25 cellular contexts compared by ENCODE assay signal in genomic region chr2:43347751-43348150, GRCh38.
DNase-seq lines count a peak whose midpoint lies in the region; ATAC-seq and TF ChIP-seq lines count a peak whose summit lies in the region.
"Had no signal": no experiment of that assay in that cellular context is flagged by ENCODE, and none has a peak within 500 bp of the region (broad histone marks: within the 10 kb centered on the region; RNA-seq: fewer than 3 reads in every experiment).

No MANE protein-coding gene starts in this region.

- no peaks in the 10 kb centered on the region for H3K4me1 Mint-ChIP-seq in activated naive CD8-positive, alpha-beta T cell treated with anti-CD3 and anti-CD28 coated beads for 36 hours
- no peaks in the 10 kb centered on the region for H3K4me1 Mint-ChIP-seq in activated naive CD8-positive, alpha-beta T cell treated with anti-CD3 and anti-CD28 coated beads, Interleukin-2, amount 50 U/mL, for 24 hours
- H3K4me1 Mint-ChIP-seq: activated B cell treated with CpG ODN at 0.5 μM for 24 hours had no signal

- H3K36me3 ChIP-seq in psoas muscle (ENCODE audit: insufficient read depth in 1 of 2, low read depth in 1 of 2) = no peaks in the 10 kb centered on the region
- no peaks in the 10 kb centered on the region for H3K36me3 ChIP-seq in urinary bladder (ENCODE audit: insufficient read depth)
- H3K36me3 ChIP-seq: prostate gland had no signal

- no peak for ATAC-seq in activated naive CD8-positive, alpha-beta T cell treated with anti-CD3 and anti-CD28 coated beads, Interleukin-2, amount 50 U/mL, for 24 hours
- ATAC-seq in right cardiac atrium (no peak), psoas muscle (no peak), HG03469 (IDR thresholded peaks at IDR 0.05; ENCODE audit: unreplicated experiment) (no peak)
- ATAC-seq: activated CD8-positive, alpha-beta T cell treated with anti-CD3 and anti-CD28 coated beads for 36 hours; activated naive CD4-positive, alpha-beta T cell treated with anti-CD3 and anti-CD28 coated beads, Interleukin-2, amount 50 U/mL, for 72 hours; activated T-cell treated with anti-CD3 and anti-CD28 coated beads, Interleukin-2, amount 50 U/mL, for 4 hours; effector memory CD8-positive, alpha-beta T cell; HepG2; left lobe of liver; naive thymus-derived CD4-positive, alpha-beta T cell had no signal

- H3K4me3 Mint-ChIP-seq in activated naive CD8-positive, alpha-beta T cell treated with anti-CD3 and anti-CD28 coated beads for 36 hours = no peak overlapping the region
- H3K4me3 Mint-ChIP-seq in activated naive CD8-positive, alpha-beta T cell treated with anti-CD3 and anti-CD28 coated beads, Interleukin-2, amount 50 U/mL, for 24 hours = no peak overlapping the region
- H3K4me3 Mint-ChIP-seq: activated B cell treated with CpG ODN at 0.5 μM for 24 hours; activated CD8-positive, alpha-beta T cell treated with anti-CD3 and anti-CD28 coated beads for 36 hours; activated T-cell treated with anti-CD3 and anti-CD28 coated beads, Interleukin-2, amount 50 U/mL, for 4 hours; effector memory CD8-positive, alpha-beta T cell; naive thymus-derived CD4-positive, alpha-beta T cell; stimulated activated naive CD8-positive, alpha-beta T cell treated with anti-CD3 and anti-CD28 coated beads, Interleukin-15, Interleukin-2, amounts not matched to agents 100 ng/mL and 50 ng/mL, for 24 hours had no signal

- no peak overlapping the region for H3K4me3 ChIP-seq in right cardiac atrium (ENCODE audit: low read length)
- no peak overlapping the region for H3K4me3 ChIP-seq in psoas muscle
- H3K4me3 ChIP-seq in urinary bladder (ENCODE audit: low read depth, low read length) = no peak overlapping the region
- H3K4me3 ChIP-seq: prostate gland had no signal

- no peaks in the 10 kb centered on the region for H3K9me3 Mint-ChIP-seq in activated naive CD8-positive, alpha-beta T cell treated with anti-CD3 and anti-CD28 coated beads for 36 hours
- H3K9me3 Mint-ChIP-seq in activated naive CD8-positive, alpha-beta T cell treated with anti-CD3 and anti-CD28 coated beads, Interleukin-2, amount 50 U/mL, for 24 hours = no peaks in the 10 kb centered on the region
- H3K9me3 Mint-ChIP-seq: activated B cell treated with CpG ODN at 0.5 μM for 24 hours; activated CD8-positive, alpha-beta T cell treated with anti-CD3 and anti-CD28 coated beads for 36 hours; activated naive CD4-positive, alpha-beta T cell treated with anti-CD3 and anti-CD28 coated beads, Interleukin-2, amount 50 U/mL, for 72 hours; activated T-cell treated with anti-CD3 and anti-CD28 coated beads, Interleukin-2, amount 50 U/mL, for 4 hours; effector memory CD8-positive, alpha-beta T cell; stimulated activated naive CD8-positive, alpha-beta T cell treated with anti-CD3 and anti-CD28 coated beads, Interleukin-15, Interleukin-2, amounts not matched to agents 100 ng/mL and 50 ng/mL, for 24 hours had no signal

- peak overlapping the region; percentile 20 for H3K27ac ChIP-seq in right cardiac atrium (ENCODE audit: low read length)
- peak overlapping the region; percentile 88 for H3K27ac ChIP-seq in psoas muscle
- peak overlapping the region; percentile 58 for H3K27ac ChIP-seq in urinary bladder (ENCODE audit: low read depth)
- H3K27ac ChIP-seq: 22Rv1 had no signal

- H3K4me1 ChIP-seq in right cardiac atrium (ENCODE audit: control insufficient read depth, insufficient read depth, low read length) (peaks cover 11% of the 10 kb centered on the region), psoas muscle (peaks cover 76% of the 10 kb centered on the region), urinary bladder (ENCODE audit: insufficient read depth) (peaks cover 4% of the 10 kb centered on the region)

- H3K27ac Mint-ChIP-seq in activated naive CD8-positive, alpha-beta T cell treated with anti-CD3 and anti-CD28 coated beads for 36 hours = peak overlapping the region; percentile 2
- H3K27ac Mint-ChIP-seq in activated naive CD8-positive, alpha-beta T cell treated with anti-CD3 and anti-CD28 coated beads, Interleukin-2, amount 50 U/mL, for 24 hours = no peak overlapping the region
- H3K27ac Mint-ChIP-seq: activated B cell treated with CpG ODN at 0.5 μM for 24 hours; activated CD8-positive, alpha-beta T cell treated with anti-CD3 and anti-CD28 coated beads for 36 hours; stimulated activated naive CD8-positive, alpha-beta T cell treated with anti-CD3 and anti-CD28 coated beads, Interleukin-15, Interleukin-2, amounts not matched to agents 100 ng/mL and 50 ng/mL, for 24 hours had no signal

- no peaks in the 10 kb centered on the region for H3K27me3 ChIP-seq in right cardiac atrium (ENCODE audit: control insufficient read depth, insufficient read depth)
- no peaks in the 10 kb centered on the region for H3K27me3 ChIP-seq in psoas muscle (ENCODE audit: insufficient read depth in 3 of 3, low read length in 2 of 3)
- H3K27me3 ChIP-seq: BE2C had no signal

- no peak for DNase-seq in activated naive CD8-positive, alpha-beta T cell treated with anti-CD3 and anti-CD28 coated beads for 36 hours
- no peak for DNase-seq in activated naive CD8-positive, alpha-beta T cell treated with anti-CD3 and anti-CD28 coated beads, Interleukin-2, amount 50 U/mL, for 24 hours
- DNase-seq in right cardiac atrium = no peak
- no peak for DNase-seq in psoas muscle
- DNase-seq in Kasumi-1 (lab: John Stamatoyannopoulos, UW) = no peak
- no peak for DNase-seq in NCI-H2029 (lab: John Stamatoyannopoulos, UW)
- DNase-seq: activated B cell treated with CpG ODN at 0.5 μM for 24 hours; activated CD8-positive, alpha-beta T cell treated with anti-CD3 and anti-CD28 coated beads for 36 hours; activated T-cell treated with anti-CD3 and anti-CD28 coated beads, Interleukin-2, amount 50 U/mL, for 4 hours; BE2C; caudate nucleus; effector memory CD8-positive, alpha-beta T cell; naive thymus-derived CD4-positive, alpha-beta T cell; NCI-H2081; NCI-H510A treated with DMSO at 0.1 percent for 48 hours; SHP77 treated with DMSO at 0.1 percent for 48 hours; stimulated activated CD4-positive, alpha-beta T cell treated with anti-CD3 and anti-CD28 coated beads, Interleukin-15, amount 100 ng/mL, for 24 hours had no signal

- intact Hi-C loops in right cardiac atrium (cut with DNase I) = no loop called here
- intact Hi-C loops in psoas muscle (cut with DNase I) = loop anchor here (5.0 to 10.0 kb wide), 3 partner anchors 40 to 110 kb away; no protein-coding TSS in a partner anchor

- H3K9me3 ChIP-seq in right cardiac atrium (ENCODE audit: control insufficient read depth, low read length) = no peaks in the 10 kb centered on the region
- no peaks in the 10 kb centered on the region for H3K9me3 ChIP-seq in psoas muscle
- H3K9me3 ChIP-seq: BE2C, prostate gland had no signal

- WGBS in right cardiac atrium = 67% methylated on average over 4 of the region's 4 CpGs
- WGBS in psoas muscle, 3 donors = 66 to 75% (median 69%) methylated on average over 4 of the region's 4 CpGs
- 56% methylated on average over 4 of the region's 4 CpGs for WGBS in urinary bladder

- H3K27me3 Mint-ChIP-seq in activated naive CD8-positive, alpha-beta T cell treated with anti-CD3 and anti-CD28 coated beads for 36 hours = no peaks in the 10 kb centered on the region
- no peaks in the 10 kb centered on the region for H3K27me3 Mint-ChIP-seq in activated naive CD8-positive, alpha-beta T cell treated with anti-CD3 and anti-CD28 coated beads, Interleukin-2, amount 50 U/mL, for 24 hours
- H3K27me3 Mint-ChIP-seq: activated B cell treated with CpG ODN at 0.5 μM for 24 hours; activated CD8-positive, alpha-beta T cell treated with anti-CD3 and anti-CD28 coated beads for 36 hours; effector memory CD8-positive, alpha-beta T cell; naive thymus-derived CD4-positive, alpha-beta T cell; stimulated activated naive CD8-positive, alpha-beta T cell treated with anti-CD3 and anti-CD28 coated beads, Interleukin-15, Interleukin-2, amounts not matched to agents 100 ng/mL and 50 ng/mL, for 24 hours had no signal

- peaks cover 5% of the 10 kb centered on the region for H3K36me3 Mint-ChIP-seq in activated naive CD8-positive, alpha-beta T cell treated with anti-CD3 and anti-CD28 coated beads for 36 hours
- H3K36me3 Mint-ChIP-seq in activated naive CD8-positive, alpha-beta T cell treated with anti-CD3 and anti-CD28 coated beads, Interleukin-2, amount 50 U/mL, for 24 hours (ENCODE audit: low read depth) = peaks cover 4% of the 10 kb centered on the region
- H3K36me3 Mint-ChIP-seq: activated naive CD4-positive, alpha-beta T cell treated with anti-CD3 and anti-CD28 coated beads, Interleukin-2, amount 50 U/mL, for 72 hours had no signal

- TF ChIP-seq CTCF in psoas muscle (IDR thresholded peaks at IDR 0.05) = no peak

Comparison
In these comparisons a context has a peak if more than half of its experiments do, and no peak if none do; other contexts are left out.
1. H3K27ac ChIP-seq: peak in every context shown above with its lines; median percentile 88 in psoas muscle; 58 in urinary bladder; 20 in right cardiac atrium.
2. intact Hi-C loops: an anchor here in psoas muscle (5.0 to 10.0 kb wide); none called in right cardiac atrium.